Comparison of ENCODE assay signal across 13 cellular contexts in the genomic region with DNA sequence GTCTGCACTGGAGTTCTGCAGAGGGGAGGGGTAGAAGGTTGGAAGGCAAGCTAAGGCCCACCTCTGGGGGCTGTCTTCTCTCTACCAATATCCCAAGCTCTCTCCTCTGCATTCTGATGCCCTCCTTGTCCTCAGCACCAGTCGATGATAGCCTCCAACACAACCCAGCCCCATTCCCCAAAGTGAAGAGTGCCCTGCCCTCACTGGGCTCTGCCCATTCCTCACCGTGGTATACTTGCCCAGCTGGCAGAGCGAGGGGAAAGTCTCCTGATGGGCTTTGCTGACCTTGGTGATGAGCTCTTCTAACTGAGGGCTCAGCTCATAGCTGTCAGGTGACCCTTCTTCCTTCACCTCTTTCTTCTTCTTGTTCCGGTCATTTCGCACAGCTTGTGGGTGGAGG. TPM values are rescaled to one million over a fixed set of nuclear protein-coding genes. Genes with fewer than 3 reads are reported as not detected.
A peak's percentile ranks its signal among the peaks of the same experiment; 100 is the strongest.
DNase-seq lines count a peak whose midpoint lies in the region; ATAC-seq lines count a peak whose summit lies in the region.
"Had no signal": no experiment of that assay in that cellular context is flagged by ENCODE, and none has a peak within 500 bp of the region (broad histone marks: within the 10 kb centered on the region; RNA-seq: fewer than 3 reads in every experiment).

No MANE protein-coding gene starts in this region.

- no peak overlapping the region for H3K4me3 Mint-ChIP-seq in activated CD4-positive, alpha-beta T cell treated with anti-CD3 and anti-CD28 coated beads for 36 hours
- no peak overlapping the region for H3K4me3 Mint-ChIP-seq in T-helper 17 cell
- no peak overlapping the region for H3K4me3 Mint-ChIP-seq in stimulated activated effector memory CD8-positive, alpha-beta T cell treated with anti-CD3 and anti-CD28 coated beads, Interleukin-12 subunit alpha, Interleukin-12 subunit beta, amount 100 ng/mL, for 72 hours
- H3K4me3 Mint-ChIP-seq: activated naive CD4-positive, alpha-beta T cell treated with anti-CD3 and anti-CD28 coated beads, Interleukin-2, amount 50 U/mL, for 24 hours had no signal

- DNase-seq in activated CD4-positive, alpha-beta T cell treated with anti-CD3 and anti-CD28 coated beads for 36 hours = no peak
- DNase-seq in activated CD4-positive, alpha-beta T cell treated with anti-CD3 and anti-CD28 coated beads for 1 hour = no peak
- DNase-seq in T-helper 17 cell = no peak
- DNase-seq in left ventricle myocardium superior = no peak
- DNase-seq in stimulated activated effector memory CD8-positive, alpha-beta T cell treated with anti-CD3 and anti-CD28 coated beads, Interleukin-12 subunit alpha, Interleukin-12 subunit beta, amount 100 ng/mL, for 72 hours (ENCODE audit: low spot score in 2 of 2) = no peak
- no peak for DNase-seq in stimulated activated naive CD4-positive, alpha-beta T cell treated with Interleukin-2 at 50 U/mL for 16 hours (lab: John Stamatoyannopoulos, UW)
- DNase-seq in occipital lobe (lab: John Stamatoyannopoulos, UW) = no peak
- DNase-seq: activated CD8-positive, alpha-beta memory T cell treated with anti-CD3 and anti-CD28 coated beads, Interleukin-2, amount 50 U/mL, for 4 hours; midbrain; NCI-H1417; NCI-H2227 treated with DMSO at 0.1 percent for 48 hours had no signal

- CTCF ChIA-PET in activated CD4-positive, alpha-beta T cell treated with anti-CD3 and anti-CD28 coated beads for 36 hours (lab: Charles Lee) = interaction anchor here (0.6 to 10.7 kb wide), 23 partner anchors 9 to 294 kb away, joined by 3 to 173 read pairs (median 8); a partner anchor contains a TSS

- peaks cover 59% of the 10 kb centered on the region for H3K4me1 Mint-ChIP-seq in activated CD4-positive, alpha-beta T cell treated with anti-CD3 and anti-CD28 coated beads for 36 hours
- H3K4me1 Mint-ChIP-seq in T-helper 17 cell = peaks cover 65% of the 10 kb centered on the region
- peaks cover 91% of the 10 kb centered on the region for H3K4me1 Mint-ChIP-seq in stimulated activated effector memory CD8-positive, alpha-beta T cell treated with anti-CD3 and anti-CD28 coated beads, Interleukin-12 subunit alpha, Interleukin-12 subunit beta, amount 100 ng/mL, for 72 hours

- H3K36me3 Mint-ChIP-seq in activated CD4-positive, alpha-beta T cell treated with anti-CD3 and anti-CD28 coated beads for 36 hours (ENCODE audit: low read depth) = peaks cover 17% of the 10 kb centered on the region
- H3K36me3 Mint-ChIP-seq in T-helper 17 cell (ENCODE audit: low read depth) = peaks cover 5% of the 10 kb centered on the region
- peaks cover 86% of the 10 kb centered on the region for H3K36me3 Mint-ChIP-seq in stimulated activated effector memory CD8-positive, alpha-beta T cell treated with anti-CD3 and anti-CD28 coated beads, Interleukin-12 subunit alpha, Interleukin-12 subunit beta, amount 100 ng/mL, for 72 hours
- H3K36me3 Mint-ChIP-seq: activated naive CD4-positive, alpha-beta T cell treated with anti-CD3 and anti-CD28 coated beads, Interleukin-2, amount 50 U/mL, for 24 hours had no signal

- peak overlapping the region; percentile 20 for H3K27ac Mint-ChIP-seq in activated CD4-positive, alpha-beta T cell treated with anti-CD3 and anti-CD28 coated beads for 36 hours
- H3K27ac Mint-ChIP-seq in T-helper 17 cell = peak overlapping the region; percentile 82
- peak overlapping the region; percentile 94 for H3K27ac Mint-ChIP-seq in stimulated activated effector memory CD8-positive, alpha-beta T cell treated with anti-CD3 and anti-CD28 coated beads, Interleukin-12 subunit alpha, Interleukin-12 subunit beta, amount 100 ng/mL, for 72 hours

- no peaks in the 10 kb centered on the region for H3K9me3 Mint-ChIP-seq in activated CD4-positive, alpha-beta T cell treated with anti-CD3 and anti-CD28 coated beads for 36 hours (ENCODE audit: low read depth)
- no peaks in the 10 kb centered on the region for H3K9me3 Mint-ChIP-seq in stimulated activated effector memory CD8-positive, alpha-beta T cell treated with anti-CD3 and anti-CD28 coated beads, Interleukin-12 subunit alpha, Interleukin-12 subunit beta, amount 100 ng/mL, for 72 hours
- H3K9me3 Mint-ChIP-seq: activated naive CD4-positive, alpha-beta T cell treated with anti-CD3 and anti-CD28 coated beads, Interleukin-2, amount 50 U/mL, for 24 hours had no signal

- intact Hi-C loops in activated CD4-positive, alpha-beta T cell treated with anti-CD3 and anti-CD28 coated beads for 36 hours (cut with DNase I, micrococcal nuclease) = loop anchor here in 1 of 2 experiments (10.0 kb wide), 1 partner anchor 111 kb away; a partner anchor contains a TSS
- intact Hi-C loops in left ventricle myocardium superior (cut with micrococcal nuclease) = loop anchor here (5.0 kb wide), 1 partner anchor 73 kb away; no protein-coding TSS in a partner anchor

- POLR2A ChIA-PET in activated CD4-positive, alpha-beta T cell treated with anti-CD3 and anti-CD28 coated beads for 36 hours (lab: Charles Lee) = interaction anchor here (0.6 to 1.1 kb wide), 2 partner anchors 14 to 55 kb away, joined by 3 to 4 read pairs; no protein-coding TSS in a partner anchor

- no peaks in the 10 kb centered on the region for H3K9me3 ChIP-seq in T-helper 17 cell (ENCODE audit: control insufficient read depth, low read length, poor library complexity, severe bottlenecking)

- ATAC-seq in activated CD4-positive, alpha-beta T cell treated with anti-CD3 and anti-CD28 coated beads for 36 hours = no peak
- ATAC-seq in T-helper 17 cell (no peak), left ventricle myocardium superior (peak; percentile 18), GM21390 (IDR thresholded peaks at IDR 0.05; ENCODE audit: unreplicated experiment) (no peak)
- ATAC-seq in stimulated activated effector memory CD8-positive, alpha-beta T cell treated with anti-CD3 and anti-CD28 coated beads, Interleukin-12 subunit alpha, Interleukin-12 subunit beta, amount 100 ng/mL, for 72 hours = no peak

- H3K27me3 Mint-ChIP-seq in activated CD4-positive, alpha-beta T cell treated with anti-CD3 and anti-CD28 coated beads for 36 hours = no peaks in the 10 kb centered on the region
- H3K27me3 Mint-ChIP-seq in T-helper 17 cell = no peaks in the 10 kb centered on the region
- H3K27me3 Mint-ChIP-seq: activated naive CD4-positive, alpha-beta T cell treated with anti-CD3 and anti-CD28 coated beads, Interleukin-2, amount 50 U/mL, for 24 hours had no signal

RNA-seq across cellular contexts. Expression of a gene that starts 7.2 kb away (rescaled TPM):
- 10 to 100 TPM; 73.0 to 77.6 TPM for total RNA-seq in activated CD4-positive, alpha-beta T cell treated with anti-CD3 and anti-CD28 coated beads for 36 hours
- total RNA-seq in T-helper 17 cell (100 to 1,000 TPM; 306 to 367 TPM), left ventricle myocardium superior (1.3 TPM), occipital lobe (not detected)

RNA-seq across cellular contexts. Expression of a gene that starts 17.8 kb away (rescaled TPM):
- total RNA-seq in activated CD4-positive, alpha-beta T cell treated with anti-CD3 and anti-CD28 coated beads for 36 hours = 10 to 100 TPM; 20.0 to 21.6 TPM
- total RNA-seq in T-helper 17 cell (10 to 100 TPM; 57.6 to 57.8 TPM), left ventricle myocardium superior (16.9 TPM), occipital lobe (7.6 TPM)

RNA-seq across cellular contexts. Expression of a gene that starts 33.5 kb away (rescaled TPM):
- total RNA-seq in activated CD4-positive, alpha-beta T cell treated with anti-CD3 and anti-CD28 coated beads for 36 hours = 10 to 100 TPM; 20.0 to 23.1 TPM
- total RNA-seq in T-helper 17 cell = 10 to 100 TPM; 57.2 to 61.0 TPM
- total RNA-seq in left ventricle myocardium superior = 9.6 TPM
- total RNA-seq in occipital lobe = 26.0 TPM

RNA-seq across cellular contexts. Expression of a gene that starts 33.7 kb away (rescaled TPM):
- 10 to 100 TPM; 34.9 to 40.2 TPM for total RNA-seq in activated CD4-positive, alpha-beta T cell treated with anti-CD3 and anti-CD28 coated beads for 36 hours
- 10 to 100 TPM; 24.3 to 34.6 TPM for total RNA-seq in T-helper 17 cell
- total RNA-seq in left ventricle myocardium superior = 31.6 TPM
- total RNA-seq in occipital lobe = 19.7 TPM

RNA-seq across cellular contexts. Expression of a gene that starts 53.9 kb away (rescaled TPM):
- total RNA-seq in activated CD4-positive, alpha-beta T cell treated with anti-CD3 and anti-CD28 coated beads for 36 hours = 10 to 100 TPM; 60.8 to 66.9 TPM
- total RNA-seq in T-helper 17 cell = under 1 TPM; 0.30 to 0.83 TPM
- 0.17 TPM for total RNA-seq in left ventricle myocardium superior
- 1.7 TPM for total RNA-seq in occipital lobe

Comparison
In these comparisons a context has a peak if more than half of its experiments do, and no peak if none do; other contexts are left out.
1. H3K27ac Mint-ChIP-seq: peak in every context shown above with its lines; median percentile 94 in stimulated activated effector memory CD8-positive, alpha-beta T cell treated with anti-CD3 and anti-CD28 coated beads, Interleukin-12 subunit alpha, Interleukin-12 subunit beta, amount 100 ng/mL, for 72 hours; 82 in T-helper 17 cell; 20 in activated CD4-positive, alpha-beta T cell treated with anti-CD3 and anti-CD28 coated beads for 36 hours.
2. RNA of a gene that starts 7.2 kb away (total RNA-seq): 306 to 367 TPM in T-helper 17 cell and 73.0 to 77.6 TPM in activated CD4-positive, alpha-beta T cell treated with anti-CD3 and anti-CD28 coated beads for 36 hours; 1.3 TPM in left ventricle myocardium superior (single experiment) and not detected in occipital lobe (single experiment); every median in the first group is over 10 times any median in the second.